18 cellular contexts compared by ENCODE assay signal in genomic region chr1:33025180-33025569, GRCh38. TPM values are rescaled to one million over a fixed set of nuclear protein-coding genes. Genes with fewer than 3 reads are reported as not detected.
A peak's percentile ranks its signal among the peaks of the same experiment; 100 is the strongest.
DNase-seq lines count a peak whose midpoint lies in the region; ATAC-seq and TF ChIP-seq lines count a peak whose summit lies in the region.
"Had no signal": no experiment of that assay in that cellular context is flagged by ENCODE, and none has a peak within 500 bp of the region (broad histone marks: within the 10 kb centered on the region; RNA-seq: fewer than 3 reads in every experiment).

No MANE protein-coding gene starts in this region.

- no peaks in the 10 kb centered on the region for H3K9me3 ChIP-seq in neutrophil
- H3K9me3 ChIP-seq: prostate gland, SJSA1, tibial artery had no signal

- TF ChIP-seq CTCF in neutrophil (IDR thresholded peaks at IDR 0.05): no peak

- DNase-seq in activated CD4-positive, alpha-beta T cell treated with anti-CD3 and anti-CD28 coated beads, Interleukin-2, amount 10 ng/mL, durations not matched to agents 24 days and 14 days: no peak
- no peak for DNase-seq in activated CD4-positive, alpha-beta T cell treated with anti-CD3 and anti-CD28 coated beads, Interleukin-2, amount 50 U/mL, for 4 hours
- DNase-seq in ELF-1 (ENCODE audit: low read depth, low spot score) (peak; percentile 34), SK-N-DZ (ENCODE audit: low spot score) (no peak), SKM-1 treated with dmso at 0.1 percent for 144 hours (lab: John Stamatoyannopoulos, UW; ENCODE audit: unreplicated experiment) (no peak), NK-92 (lab: John Stamatoyannopoulos, UW; ENCODE audit: unreplicated experiment) (no peak)
- DNase-seq: cerebellar nuclear complex, DMS79, endodermal cell, hippocampal formation, islet precursor cell, mesendoderm, NCI-H524 treated with DMSO at 0.1 percent for 48 hours, tibial artery had no signal

- peaks cover 22% of the 10 kb centered on the region for H3K36me3 ChIP-seq in neutrophil

- intact Hi-C loops in activated CD4-positive, alpha-beta T cell treated with anti-CD3 and anti-CD28 coated beads, Interleukin-2, amount 10 ng/mL, durations not matched to agents 24 days and 14 days (cut with micrococcal nuclease): loop anchor here (1.0 kb wide), 1 partner anchor 11 kb away; the partner anchor contains the start of gene AK2

- no peak overlapping the region for H3K4me3 ChIP-seq in neutrophil (ENCODE audit: low read depth in 1 of 2, low read length in 1 of 2)
- H3K4me3 ChIP-seq: prostate gland, SJSA1, tibial artery had no signal

- H3K36me3 Mint-ChIP-seq in activated CD4-positive, alpha-beta T cell treated with anti-CD3 and anti-CD28 coated beads, Interleukin-2, amount 10 ng/mL, durations not matched to agents 24 days and 14 days (ENCODE audit: low read depth): peaks cover 73% of the 10 kb centered on the region
- peaks cover 93% of the 10 kb centered on the region for H3K36me3 Mint-ChIP-seq in activated T-helper 17 cell treated with anti-CD3 and anti-CD28 coated beads, Interleukin-2, amount 50 U/mL, for 72 hours (ENCODE audit: low read depth)

- H3K27me3 ChIP-seq in neutrophil: no peaks in the 10 kb centered on the region
- H3K27me3 ChIP-seq: SJSA1, tibial artery had no signal

- ATAC-seq in activated T-helper 17 cell treated with anti-CD3 and anti-CD28 coated beads, Interleukin-2, amount 50 U/mL, for 72 hours (replicated peaks): no peak

- H3K4me1 ChIP-seq in neutrophil (ENCODE audit: control insufficient read depth in 1 of 2, insufficient read depth in 1 of 2, low read depth in 1 of 2, low read length in 1 of 2): peaks cover 6 to 18% of the 10 kb centered on the region in 2 experiments
- H3K4me1 ChIP-seq: prostate gland, SJSA1 had no signal

- H3K27me3 Mint-ChIP-seq in activated CD4-positive, alpha-beta T cell treated with anti-CD3 and anti-CD28 coated beads, Interleukin-2, amount 10 ng/mL, durations not matched to agents 24 days and 14 days: no peaks in the 10 kb centered on the region
- H3K27me3 Mint-ChIP-seq in activated T-helper 17 cell treated with anti-CD3 and anti-CD28 coated beads, Interleukin-2, amount 50 U/mL, for 72 hours: no peaks in the 10 kb centered on the region

- no peak overlapping the region for H3K4me3 Mint-ChIP-seq in activated CD4-positive, alpha-beta T cell treated with anti-CD3 and anti-CD28 coated beads, Interleukin-2, amount 10 ng/mL, durations not matched to agents 24 days and 14 days
- peak overlapping the region; percentile 62 for H3K4me3 Mint-ChIP-seq in activated T-helper 17 cell treated with anti-CD3 and anti-CD28 coated beads, Interleukin-2, amount 50 U/mL, for 72 hours
- H3K4me3 Mint-ChIP-seq: endodermal cell had no signal

- peak overlapping the region; percentile 50 for H3K27ac ChIP-seq in neutrophil
- H3K27ac ChIP-seq: prostate gland, SJSA1, tibial artery had no signal

- no peaks in the 10 kb centered on the region for H3K9me3 Mint-ChIP-seq in activated CD4-positive, alpha-beta T cell treated with anti-CD3 and anti-CD28 coated beads, Interleukin-2, amount 10 ng/mL, durations not matched to agents 24 days and 14 days
- H3K9me3 Mint-ChIP-seq in activated T-helper 17 cell treated with anti-CD3 and anti-CD28 coated beads, Interleukin-2, amount 50 U/mL, for 72 hours: no peaks in the 10 kb centered on the region
- H3K9me3 Mint-ChIP-seq: endodermal cell had no signal

- H3K4me1 Mint-ChIP-seq in activated CD4-positive, alpha-beta T cell treated with anti-CD3 and anti-CD28 coated beads, Interleukin-2, amount 10 ng/mL, durations not matched to agents 24 days and 14 days: peaks cover 43% of the 10 kb centered on the region
- H3K4me1 Mint-ChIP-seq in activated T-helper 17 cell treated with anti-CD3 and anti-CD28 coated beads, Interleukin-2, amount 50 U/mL, for 72 hours: peaks cover 31% of the 10 kb centered on the region

- H3K27ac Mint-ChIP-seq in activated CD4-positive, alpha-beta T cell treated with anti-CD3 and anti-CD28 coated beads, Interleukin-2, amount 10 ng/mL, durations not matched to agents 24 days and 14 days: peak overlapping the region; percentile 85
- peak overlapping the region; percentile 88 for H3K27ac Mint-ChIP-seq in activated T-helper 17 cell treated with anti-CD3 and anti-CD28 coated beads, Interleukin-2, amount 50 U/mL, for 72 hours
- H3K27ac Mint-ChIP-seq: endodermal cell had no signal

RNA-seq across cellular contexts. Expression of gene AK2, which starts 11.5 kb away (rescaled TPM):
- 424 and 429 TPM in 2 replicates for total RNA-seq in activated CD4-positive, alpha-beta T cell treated with anti-CD3 and anti-CD28 coated beads, Interleukin-2, amount 10 ng/mL, durations not matched to agents 24 days and 14 days
- 100 to 1,000 TPM; 304 to 372 TPM for total RNA-seq in activated T-helper 17 cell treated with anti-CD3 and anti-CD28 coated beads, Interleukin-2, amount 50 U/mL, for 72 hours
- polyA plus RNA-seq in SK-N-DZ (2014; cell fraction: cytosol; rRNA removed): 231 and 248 TPM in 2 replicates
- 239 and 380 TPM in 2 replicates for polyA plus RNA-seq in SK-N-DZ (2014; cell fraction: nucleus; rRNA removed)

RNA-seq across cellular contexts. Expression of gene AZIN2, which starts 55.8 kb away (rescaled TPM):
- total RNA-seq in activated CD4-positive, alpha-beta T cell treated with anti-CD3 and anti-CD28 coated beads, Interleukin-2, amount 10 ng/mL, durations not matched to agents 24 days and 14 days: 1.3 and 1.4 TPM in 2 replicates
- 1 to 10 TPM; 3.4 to 3.7 TPM for total RNA-seq in activated T-helper 17 cell treated with anti-CD3 and anti-CD28 coated beads, Interleukin-2, amount 50 U/mL, for 72 hours
- polyA plus RNA-seq in SK-N-DZ (2014; cell fraction: cytosol; rRNA removed): 0.99 TPM in 1 of 2 replicates, not detected in the other
- polyA plus RNA-seq in SK-N-DZ (2014; cell fraction: nucleus; rRNA removed): 0.64 and 3.8 TPM in 2 replicates
